In the genomic region with DNA sequence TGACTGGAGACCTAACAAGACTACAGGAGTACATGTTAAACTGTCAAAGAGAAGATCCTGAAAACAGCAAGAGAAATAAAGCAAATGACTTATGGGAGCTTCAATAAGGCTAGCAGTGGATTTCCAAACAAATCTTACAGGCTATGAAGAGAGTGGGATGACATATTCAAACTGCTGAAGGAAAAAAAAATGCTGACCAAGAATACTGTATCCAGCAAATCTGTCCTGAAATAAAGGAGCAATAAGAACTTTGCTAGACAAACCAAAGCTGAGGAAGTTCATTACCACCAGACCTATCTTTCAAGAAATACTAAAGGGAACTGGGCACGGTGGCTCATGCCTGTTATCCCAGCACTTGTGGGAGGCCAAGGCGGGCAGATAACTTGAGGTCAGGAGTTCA, we compare ENCODE assay signal across 11 cellular contexts. TPM values are rescaled to one million over a fixed set of nuclear protein-coding genes. Genes with fewer than 3 reads are reported as not detected.
"Had no signal": no experiment of that assay in that cellular context is flagged by ENCODE, and none has a peak within 500 bp of the region (broad histone marks: within the 10 kb centered on the region; RNA-seq: fewer than 3 reads in every experiment).

No MANE protein-coding gene starts in this region.

- H3K4me2 ChIP-seq: GM23338 had no signal

- H3K4me1 Mint-ChIP-seq: GM23338, H9 had no signal

- H2AFZ ChIP-seq: GM23338 had no signal

- H3K27me3 Mint-ChIP-seq: IgD-negative memory B cell had no signal

- H3K27ac ChIP-seq: HL-60 had no signal

- H3K4me3 Mint-ChIP-seq: GM23338, H9, HFFc6 had no signal

- DNase-seq: H9, HCEC 1CT, HFFc6, KG1 had no signal

- ATAC-seq: GM23338 had no signal

- FAIRE-seq: H1, H54, HTR-8/SVneo had no signal

- H3K4me3 ChIP-seq: GM23338 had no signal

- H3K27ac Mint-ChIP-seq: GM23338, H9, HFFc6, IgD-negative memory B cell had no signal

RNA-seq across cellular contexts. Expression of a gene that starts 30.0 kb away (rescaled TPM):
- total RNA-seq: GM23338, H1, H9, HFFc6, HT-29 had no signal
- polyA plus RNA-seq: GM23338, H1, IgD-negative memory B cell had no signal

RNA-seq across cellular contexts. Expression of a gene that starts 41.9 kb away (rescaled TPM):
- total RNA-seq: GM23338, H1, H9, HFFc6, HT-29 had no signal
- polyA plus RNA-seq: GM23338, H1, IgD-negative memory B cell had no signal
